Comparison of ENCODE assay signal across 10 cellular contexts in the genomic region with DNA sequence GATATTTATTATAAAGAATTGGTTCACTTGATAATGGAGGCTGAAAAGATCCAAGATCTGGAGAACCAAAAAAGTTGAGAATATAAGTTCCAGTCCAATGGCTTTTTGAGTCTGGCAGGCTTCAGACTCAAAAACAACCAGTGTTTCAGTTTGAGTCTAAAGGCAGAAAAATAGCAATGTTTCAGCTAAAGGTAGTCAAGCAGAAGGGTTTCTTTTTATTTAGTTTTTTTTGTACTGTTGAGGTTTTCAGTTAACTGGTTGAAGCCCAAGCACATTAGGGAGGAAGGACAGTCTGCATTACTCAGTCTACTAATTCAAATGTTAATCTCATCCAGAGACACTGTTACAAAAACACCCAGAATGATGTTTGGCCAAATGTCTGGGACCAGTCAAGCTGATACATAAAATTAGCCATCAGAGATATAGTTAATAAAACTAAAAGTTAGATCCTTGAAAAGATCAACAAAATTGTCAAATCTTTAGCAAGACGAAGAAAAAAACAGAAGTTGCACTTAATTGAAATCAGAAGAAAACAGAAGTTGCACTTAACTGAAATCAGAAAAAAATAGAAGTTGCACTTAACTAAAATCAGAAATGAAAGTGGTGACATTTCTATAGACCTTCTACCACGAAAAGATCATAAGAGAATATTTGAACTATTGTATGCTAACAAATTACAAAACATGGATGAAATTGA.
DNase-seq lines count a peak whose midpoint lies in the region; ATAC-seq, FAIRE-seq and TF ChIP-seq lines count a peak whose summit lies in the region.
"Had no signal": no experiment of that assay in that cellular context is flagged by ENCODE, and none has a peak within 500 bp of the region (broad histone marks: within the 10 kb centered on the region; RNA-seq: fewer than 3 reads in every experiment).

No MANE protein-coding gene starts in this region.

- intact Hi-C loops in Caco-2 (cut with micrococcal nuclease; ENCODE audit: unreplicated experiment) (no loop called here), gastrocnemius medialis (cut with DNase I; ENCODE audit: low total_unique reads) (no loop called here)

- no peaks in the 10 kb centered on the region for H3K4me1 Mint-ChIP-seq in Caco-2 (ENCODE audit: low read depth, unreplicated experiment)

- peaks cover 7 to 35% (median 18%) of the 10 kb centered on the region in 11 experiments; a peak in 17 of 22 replicates for H3K9me3 ChIP-seq in BLaER1 treated with 17β-estradiol and CSF1 and Interleukin-3, amounts not matched to agents 10 nM and 100 nM (replicated peaks in 1 of 11)
- H3K9me3 ChIP-seq in Caco-2 (no peaks in the 10 kb centered on the region), gastrocnemius medialis (no peaks in the 10 kb centered on the region)

- no peaks in the 10 kb centered on the region for H3K36me3 ChIP-seq in BLaER1 treated with 17β-estradiol and CSF1 and Interleukin-3, amounts not matched to agents 10 nM and 100 nM
- no peaks in the 10 kb centered on the region for H3K36me3 ChIP-seq in Caco-2 (ENCODE audit: control insufficient read depth, insufficient read depth, low read length)
- no peaks in the 10 kb centered on the region for H3K36me3 ChIP-seq in gastrocnemius medialis

- CTCF ChIA-PET in Caco-2 (lab: Charles Lee): no interaction called here

- no peak for TF ChIP-seq CTCF in Caco-2 (IDR thresholded peaks at IDR 0.05; ENCODE audit: insufficient read depth in 1 of 2, low read depth in 1 of 2, low read length in 1 of 2, severe bottlenecking in 1 of 2, unreplicated experiment in 1 of 2)
- TF ChIP-seq CTCF in gastrocnemius medialis (IDR thresholded peaks at IDR 0.05 in 4 of 5, conservative IDR thresholded peaks at IDR 0.05 in 1 of 5): no peak

- no TSS peak for BruUV-seq in Caco-2 (replicated peaks; lab: Mats Ljungman, UMichigan)

- H3K4me2 ChIP-seq in BLaER1 treated with 17β-estradiol and CSF1 and Interleukin-3, amounts not matched to agents 10 nM and 100 nM: peak overlapping the region in 7 of 11 experiments; percentile 14 to 79 (median 36); a peak in 11 of 22 replicates

- DNase-seq in GM19239 (ENCODE audit: insufficient read length, low spot score): peak; percentile 6
- no peak for DNase-seq in Caco-2
- DNase-seq in gastrocnemius medialis: no peak
- no peak for DNase-seq in NCI-H1105 treated with DMSO at 0.1 percent for 48 hours (lab: John Stamatoyannopoulos, UW)
- no peak for DNase-seq in OCI-M2 (lab: John Stamatoyannopoulos, UW; ENCODE audit: unreplicated experiment)
- DNase-seq: NCI-H2227 treated with DMSO at 0.1 percent for 48 hours had no signal

- peaks cover 0 to 45% (median 12%) of the 10 kb centered on the region in 10 experiments; a peak in 13 of 20 replicates for H3K4me1 ChIP-seq in BLaER1 treated with 17β-estradiol and CSF1 and Interleukin-3, amounts not matched to agents 10 nM and 100 nM
- H3K4me1 ChIP-seq in Caco-2: no peaks in the 10 kb centered on the region
- H3K4me1 ChIP-seq in gastrocnemius medialis: peaks cover 6 to 12% of the 10 kb centered on the region in 2 donors

- POLR2A ChIA-PET in Caco-2 (lab: Charles Lee): no interaction called here

- H3K4me3 Mint-ChIP-seq in Caco-2 (ENCODE audit: unreplicated experiment): no peak overlapping the region

- peak overlapping the region in 6 of 11 experiments; percentile 42 to 73 (median 68); a peak in 10 of 22 replicates for H3K27ac ChIP-seq in BLaER1 treated with 17β-estradiol and CSF1 and Interleukin-3, amounts not matched to agents 10 nM and 100 nM
- H3K27ac ChIP-seq in gastrocnemius medialis: no peak overlapping the region

- FAIRE-seq in GM19239 (lab: Jason Lieb, UNC): peak; percentile 89
- FAIRE-seq: urothelium cell line had no signal

- peak overlapping the region in 2 of 10 experiments; percentile 26 to 28; a peak in 2 of 20 replicates for H3K4me3 ChIP-seq in BLaER1 treated with 17β-estradiol and CSF1 and Interleukin-3, amounts not matched to agents 10 nM and 100 nM
- H3K4me3 ChIP-seq in Caco-2 (ENCODE audit: low read depth, low read length) (no peak overlapping the region), gastrocnemius medialis (no peak overlapping the region)

- no peaks in the 10 kb centered on the region for H3K36me3 Mint-ChIP-seq in Caco-2 (ENCODE audit: insufficient read depth, unreplicated experiment)

- TF ChIP-seq POLR2A in gastrocnemius medialis (IDR thresholded peaks at IDR 0.05): no peak

- no peaks in the 10 kb centered on the region for H3K27me3 Mint-ChIP-seq in Caco-2 (ENCODE audit: insufficient read depth, unreplicated experiment)

- ATAC-seq in HG02759 (IDR thresholded peaks at IDR 0.05; ENCODE audit: unreplicated experiment): peak; percentile 90
- ATAC-seq in HG03469 (IDR thresholded peaks at IDR 0.05; ENCODE audit: unreplicated experiment): peak; percentile 88
- ATAC-seq in gastrocnemius medialis: no peak

- H3K27ac Mint-ChIP-seq in Caco-2 (ENCODE audit: unreplicated experiment): no peak overlapping the region

- in situ Hi-C loops in gastrocnemius medialis (cut with MboI; ENCODE audit: low sequenced_read_pairs in 4 of 4): no loop called here

- H4K20me1 ChIP-seq in BLaER1 treated with 17β-estradiol and CSF1 and Interleukin-3, amounts not matched to agents 10 nM and 100 nM: no peaks in the 10 kb centered on the region

- H3K9ac ChIP-seq in BLaER1 treated with 17β-estradiol and CSF1 and Interleukin-3, amounts not matched to agents 10 nM and 100 nM: peak overlapping the region in 4 of 11 experiments; percentile 13 to 61 (median 50); a peak in 5 of 22 replicates

- no peaks in the 10 kb centered on the region for H3K27me3 ChIP-seq in BLaER1 treated with 17β-estradiol and CSF1 and Interleukin-3, amounts not matched to agents 10 nM and 100 nM
- H3K27me3 ChIP-seq in Caco-2 (replicated peaks; ENCODE audit: control insufficient read depth, insufficient read depth, low read length): no peaks in the 10 kb centered on the region
- no peaks in the 10 kb centered on the region for H3K27me3 ChIP-seq in gastrocnemius medialis

- H3K9me3 Mint-ChIP-seq in Caco-2 (ENCODE audit: unreplicated experiment): no peaks in the 10 kb centered on the region

Comparison
In these comparisons a context has a peak if more than half of its experiments do, and no peak if none do; other contexts are left out.
1. H3K27ac ChIP-seq: peak in BLaER1 treated with 17β-estradiol and CSF1 and Interleukin-3, amounts not matched to agents 10 nM and 100 nM (6 of 11); none in gastrocnemius medialis (0 of 4).
2. ATAC-seq: peak in HG02759 (single experiment) and HG03469 (single experiment); none in gastrocnemius medialis (0 of 2).